ENCODE assay signal across 3 cellular contexts in genomic region chr12:93749515-93749914, GRCh38.
A peak's percentile ranks its signal among the peaks of the same experiment; 100 is the strongest.
TF ChIP-seq lines count a peak whose summit lies in the region.

No MANE protein-coding gene starts in this region.

TF ChIP-seq in liver, 16 proteins besides CTCF, POLR2A, EP300 and RAD21:
- TF ChIP-seq RXRA (IDR thresholded peaks at IDR 0.05) (no peak), GABPA (IDR thresholded peaks at IDR 0.05 in 1 of 2, conservative IDR thresholded peaks at IDR 0.05 in 1 of 2) (no peak), EGR1 (IDR thresholded peaks at IDR 0.05; ENCODE audit: low read depth in 2 of 2) (no peak), NR2F2 (IDR thresholded peaks at IDR 0.05) (no peak), FOXA1 (IDR thresholded peaks at IDR 0.05) (no peak), HNF4A (conservative IDR thresholded peaks at IDR 0.05) (no peak), MAX (IDR thresholded peaks at IDR 0.05) (no peak), ZBTB33 (IDR thresholded peaks at IDR 0.05) (no peak), ATF3 (IDR thresholded peaks at IDR 0.05) (no peak), TAF1 (conservative IDR thresholded peaks at IDR 0.05) (no peak), REST (IDR thresholded peaks at IDR 0.05) (no peak), FOXA2 (IDR thresholded peaks at IDR 0.05) (no peak), SP1 (IDR thresholded peaks at IDR 0.05) (no peak), JUND (IDR thresholded peaks at IDR 0.05) (no peak), HNF4G (IDR thresholded peaks at IDR 0.05) (no peak), YY1 (IDR thresholded peaks at IDR 0.05) (no peak)
TF ChIP-seq in liver: peak in this region for 0.

TF ChIP-seq in HepG2, 621 proteins besides CTCF, POLR2A, EP300 and RAD21:
- TF ChIP-seq ZNF766 (CRISPR knock-in tag; IDR thresholded peaks at IDR 0.05; ENCODE audit: borderline replicate concordance) (no peak), POLR2AphosphoS5 (IDR thresholded peaks at IDR 0.05; ENCODE audit: low read depth, low read length) (no peak), MLX (CRISPR knock-in tag; IDR thresholded peaks at IDR 0.05) (no peak), TCF7 (IDR thresholded peaks at IDR 0.05; ENCODE audit: low read depth) (no peak)

TF ChIP-seq in K562, 482 proteins besides CTCF, POLR2A, EP300 and RAD21:
- TF ChIP-seq ZBTB40 (IDR thresholded peaks at IDR 0.05): no peak
- TF ChIP-seq ZBTB40 (CRISPR knock-in tag; IDR thresholded peaks at IDR 0.05): no peak
- TF ChIP-seq MIER1 (IDR thresholded peaks at IDR 0.05; ENCODE audit: low read depth): no peak
- no peak for TF ChIP-seq ETV6 (IDR thresholded peaks at IDR 0.05; ENCODE audit: borderline replicate concordance in 1 of 2, low read depth in 2 of 2, low read length in 1 of 2)
- TF ChIP-seq ETV6 (CRISPR knock-in tag; IDR thresholded peaks at IDR 0.05; ENCODE audit: borderline replicate concordance): no peak
- no peak for TF ChIP-seq GTF2B (IDR thresholded peaks at IDR 0.05; ENCODE audit: extremely low read depth, insufficient read length)
- TF ChIP-seq HMGN3 (IDR thresholded peaks at IDR 0.05; ENCODE audit: borderline replicate concordance, extremely low read depth, insufficient read length, low read depth, low read length): no peak
- no peak for TF ChIP-seq ERF (CRISPR knock-in tag; IDR thresholded peaks at IDR 0.05)
- TF ChIP-seq ELK1 (CRISPR knock-in tag; IDR thresholded peaks at IDR 0.05): no peak
- peak; percentile 37; the same call in 1 of the 2 replicates for TF ChIP-seq SMARCA4 (IDR thresholded peaks at IDR 0.05)
- peak; percentile 48; the same call in 1 of the 2 replicates for TF ChIP-seq PKNOX1 (IDR thresholded peaks at IDR 0.05)
- peak; percentile 79 for TF ChIP-seq CEBPB (tag; IDR thresholded peaks at IDR 0.05)
- TF ChIP-seq STAG1 (CRISPR knock-in tag; IDR thresholded peaks at IDR 0.05; ENCODE audit: borderline replicate concordance): no peak
- TF ChIP-seq CEBPG (CRISPR knock-in tag; IDR thresholded peaks at IDR 0.05): no peak
- peak; percentile 61 to 90 for TF ChIP-seq CEBPG (tag; conservative IDR thresholded peaks at IDR 0.05 in 1 of 2, IDR thresholded peaks at IDR 0.05 in 1 of 2)
- TF ChIP-seq ARID1B (IDR thresholded peaks at IDR 0.05): peak; percentile 23; the same call in 1 of the 2 replicates
- no peak for TF ChIP-seq FOXA3 (CRISPR knock-in tag; conservative IDR thresholded peaks at IDR 0.05 in 1 of 2, IDR thresholded peaks at IDR 0.05 in 1 of 2)
- no peak for TF ChIP-seq PBX2 (CRISPR knock-in tag; IDR thresholded peaks at IDR 0.05; ENCODE audit: low read depth)
- TF ChIP-seq PBX2 (tag; conservative IDR thresholded peaks at IDR 0.05; ENCODE audit: low read depth): peak; percentile 39; the same call in 1 of the 2 replicates
- TF ChIP-seq E2F5 (CRISPR knock-in tag; IDR thresholded peaks at IDR 0.05): no peak
- no peak for TF ChIP-seq MTA1 (IDR thresholded peaks at IDR 0.05; ENCODE audit: borderline replicate concordance)
- no peak for TF ChIP-seq TAF9B (IDR thresholded peaks at IDR 0.05; ENCODE audit: partially characterized antibody)
